10 cellular contexts compared by ENCODE assay signal in genomic region chr1:38941527-38942019, GRCh38. TPM values are rescaled to one million over a fixed set of nuclear protein-coding genes. Genes with fewer than 3 reads are reported as not detected.
DNase-seq lines count a peak whose midpoint lies in the region; ATAC-seq, FAIRE-seq and TF ChIP-seq lines count a peak whose summit lies in the region.
"Had no signal": no experiment of that assay in that cellular context is flagged by ENCODE, and none has a peak within 500 bp of the region (broad histone marks: within the 10 kb centered on the region; RNA-seq: fewer than 3 reads in every experiment).

A gene with protein sequence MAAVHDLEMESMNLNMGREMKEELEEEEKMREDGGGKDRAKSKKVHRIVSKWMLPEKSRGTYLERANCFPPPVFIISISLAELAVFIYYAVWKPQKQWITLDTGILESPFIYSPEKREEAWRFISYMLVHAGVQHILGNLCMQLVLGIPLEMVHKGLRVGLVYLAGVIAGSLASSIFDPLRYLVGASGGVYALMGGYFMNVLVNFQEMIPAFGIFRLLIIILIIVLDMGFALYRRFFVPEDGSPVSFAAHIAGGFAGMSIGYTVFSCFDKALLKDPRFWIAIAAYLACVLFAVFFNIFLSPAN (minus strand): TSS chr1:38941830. CDS start chr1:38919212, 22,618 bp downstream.

- no peaks in the 10 kb centered on the region for H3K79me2 ChIP-seq in H1 (ENCODE audit: control insufficient read depth in 1 of 2, insufficient read depth in 2 of 2, low read length in 2 of 2)

- H4K20me1 ChIP-seq in H1 (replicated peaks in 1 of 2; ENCODE audit: control insufficient read depth in 1 of 2, insufficient read depth in 2 of 2, low read length in 2 of 2) = no peaks in the 10 kb centered on the region

- no peak within 1 kb of the TSS for H3K14ac ChIP-seq in H1 (ENCODE audit: insufficient read length)

- TF ChIP-seq POLR2A in H1 (IDR thresholded peaks at IDR 0.05; ENCODE audit: control extremely low read depth in 1 of 2, low read depth in 2 of 2, low read length in 2 of 2) = no peak

- H3K4me3 ChIP-seq in H1 (ENCODE audit: extremely low read depth in 1 of 4, insufficient read depth in 2 of 4, low read depth in 3 of 4, low read length in 4 of 4) (peak within 1 kb of the TSS in 1 of 4 experiments; percentile 21; a peak in 2 of 8 replicates), lower lobe of right lung (peak within 1 kb of the TSS; percentile 56), upper lobe of right lung (peak within 1 kb of the TSS; percentile 50)

- H3K9me3 ChIP-seq in H1 (ENCODE audit: insufficient read depth in 2 of 2, low read depth in 1 of 2, low read length in 1 of 2) (no peaks in the 10 kb centered on the region), lower lobe of right lung (no peaks in the 10 kb centered on the region), upper lobe of right lung (no peaks in the 10 kb centered on the region)

- no peak within 1 kb of the TSS for H3K27ac ChIP-seq in H1 (ENCODE audit: low read depth, low read length)
- H3K27ac ChIP-seq in lower lobe of right lung = no peak within 1 kb of the TSS
- H3K27ac ChIP-seq in upper lobe of right lung = no peak within 1 kb of the TSS

- peak within 1 kb of the TSS; percentile 94; the same call in 1 of the 2 replicates for H2AFZ ChIP-seq in H1 (ENCODE audit: low read length)

- TF ChIP-seq CTCF in H1 (IDR thresholded peaks at IDR 0.05; ENCODE audit: control extremely low read depth in 1 of 3, insufficient read depth in 1 of 3, low read depth in 1 of 3, low read length in 3 of 3) = no peak
- no peak for TF ChIP-seq CTCF in lower lobe of right lung (IDR thresholded peaks at IDR 0.05)
- TF ChIP-seq CTCF in upper lobe of right lung (IDR thresholded peaks at IDR 0.05) = no peak

- H4K91ac ChIP-seq in H1 (replicated peaks; ENCODE audit: insufficient read length, low read length) = peak within 1 kb of the TSS; percentile 44

- no peak within 1 kb of the TSS for H3K23ac ChIP-seq in H1 (ENCODE audit: insufficient read length)

- ATAC-seq in lower lobe of right lung = peak; percentile 94 to 98
- peak; percentile 95 for ATAC-seq in upper lobe of right lung
- no peak for ATAC-seq in HG03139 (IDR thresholded peaks at IDR 0.05; ENCODE audit: unreplicated experiment)
- no peak for ATAC-seq in HG03196 (IDR thresholded peaks at IDR 0.05; ENCODE audit: unreplicated experiment)

- intact Hi-C loops in lower lobe of right lung (cut with DNase I) = no loop called here
- intact Hi-C loops in upper lobe of right lung (cut with DNase I) = no loop called here

- no peak for FAIRE-seq in H1 (lab: Jason Lieb, UNC)

- H3K4me1 ChIP-seq in H1 (replicated peaks in 1 of 4; ENCODE audit: control insufficient read depth in 3 of 4, insufficient read depth in 4 of 4, low read length in 3 of 4) = peaks cover 0 to 9% (median 3%) of the 10 kb centered on the region in 4 experiments; a peak in 5 of 7 replicates
- H3K4me1 ChIP-seq in lower lobe of right lung = peaks cover 5% of the 10 kb centered on the region
- peaks cover 4% of the 10 kb centered on the region for H3K4me1 ChIP-seq in upper lobe of right lung

- H3K36me3 ChIP-seq in H1 (ENCODE audit: control insufficient read depth in 2 of 4, insufficient read depth in 4 of 4, low read length in 3 of 4) = no peaks in the 10 kb centered on the region
- no peaks in the 10 kb centered on the region for H3K36me3 ChIP-seq in lower lobe of right lung
- H3K36me3 ChIP-seq in upper lobe of right lung = no peaks in the 10 kb centered on the region

- H2BK12ac ChIP-seq in H1 (ENCODE audit: low read depth, low read length) = peak within 1 kb of the TSS; percentile 55; the same call in 1 of the 2 replicates

- H2BK20ac ChIP-seq in H1 (ENCODE audit: low read length) = peak within 1 kb of the TSS; percentile 8; the same call in 1 of the 2 replicates

- H3K18ac ChIP-seq in H1 (ENCODE audit: extremely low read depth, low read length) = peak within 1 kb of the TSS; percentile 85; the same call in 1 of the 2 replicates

- H2AK5ac ChIP-seq in H1 (ENCODE audit: low read depth, low read length) = no peak within 1 kb of the TSS

- H3K4ac ChIP-seq in H1 (replicated peaks; ENCODE audit: insufficient read length, low read depth, low read length) = no peak within 1 kb of the TSS

- peak within 1 kb of the TSS; percentile 78; the same call in 1 of the 2 replicates for H2BK5ac ChIP-seq in H1 (ENCODE audit: low read depth, low read length)

- H3K27me3 ChIP-seq in H1 (replicated peaks in 1 of 4; ENCODE audit: control insufficient read depth in 3 of 4, extremely low read depth in 1 of 4, insufficient read depth in 3 of 4, low read length in 3 of 4) (no peaks in the 10 kb centered on the region), lower lobe of right lung (ENCODE audit: low read depth) (no peaks in the 10 kb centered on the region), upper lobe of right lung (no peaks in the 10 kb centered on the region)

- DNase-seq in NCI-H2029 treated with DMSO at 0.1 percent for 48 hours (lab: John Stamatoyannopoulos, UW) (peak; percentile 82), H1 (ENCODE audit: low read depth in 1 of 2, low spot score in 2 of 2) (peak in 1 of 2 experiments; percentile 60), lower lobe of right lung (peak; percentile 68), upper lobe of right lung (peak; percentile 81), T-helper 9 cell (no peak)
- DNase-seq: activated naive CD4-positive, alpha-beta T cell treated with anti-CD3 and anti-CD28 coated beads for 36 hours; NCI-H510A treated with DMSO at 0.1 percent for 48 hours had no signal

- POLR2A ChIA-PET in H1 (lab: Charles Lee; ENCODE audit: partially characterized antibody) = interaction anchor here (0.9 to 2.0 kb wide), 6 partner anchors 9 to 85 kb away, joined by 3 to 8 read pairs (median 4); partner anchors contain the start of gene NDUFS5

- CTCF ChIA-PET in H1 (lab: Charles Lee; ENCODE audit: partially characterized antibody) = interaction anchor here (1.2 kb wide), 1 partner anchor 23 kb away, joined by 3 read pairs; no protein-coding TSS in a partner anchor

- H3K56ac ChIP-seq in H1 (replicated peaks; ENCODE audit: insufficient read length, low read depth, low read length) = no peak within 1 kb of the TSS

- no peak for TF ChIP-seq RAD21 in H1 (IDR thresholded peaks at IDR 0.05 in 1 of 2, conservative IDR thresholded peaks at IDR 0.05 in 1 of 2; ENCODE audit: low read depth in 2 of 2, low read length in 2 of 2)

- H2BK120ac ChIP-seq in H1 (replicated peaks; ENCODE audit: low read depth, low read length) = no peak within 1 kb of the TSS

- no peaks in the 10 kb centered on the region; the same call in 1 of the 2 replicates for H3K79me1 ChIP-seq in H1 (ENCODE audit: low read depth, low read length)

- H4K5ac ChIP-seq in H1 (ENCODE audit: insufficient read length, low read depth, low read length) = peak within 1 kb of the TSS; percentile 22

- H3K4me2 ChIP-seq in H1 (ENCODE audit: insufficient read depth in 1 of 2, low read depth in 2 of 2, low read length in 2 of 2) = peak within 1 kb of the TSS; percentile 18 to 26; a peak in 2 of 4 replicates

- H3K23me2 ChIP-seq in H1 (ENCODE audit: low read depth, low read length) = no peaks in the 10 kb centered on the region; the same call in 1 of the 2 replicates

- no peak within 1 kb of the TSS for H3K9ac ChIP-seq in H1 (replicated peaks in 1 of 4; ENCODE audit: extremely low read depth in 1 of 4, low read depth in 3 of 4, low read length in 3 of 4)

- peak within 1 kb of the TSS; percentile 92 for H4K8ac ChIP-seq in H1 (ENCODE audit: extremely low read depth, insufficient read depth, low read length)

- no peak for TF ChIP-seq EP300 in H1 (IDR thresholded peaks at IDR 0.05; ENCODE audit: borderline replicate concordance in 1 of 2, low read depth in 2 of 2, low read length in 2 of 2)

- WGBS in H1 (ENCODE audit: extremely low coverage in 1 of 2, insufficient coverage in 1 of 2, insufficient read length in 1 of 2, insufficient replicate concordance in 2 of 2, low coverage in 1 of 2, low lambda C conversion rate in 2 of 2, missing lambda C conversion rate in 1 of 2), 2 experiments = 64% methylated on average over 14 of the region's 14 CpGs; no CpG with 5 or more reads in 1 of the 2 experiments

- no peak within 1 kb of the TSS; the same call in 1 of the 2 replicates for H2BK15ac ChIP-seq in H1 (ENCODE audit: low read length)

RNA-seq across cellular contexts. Expression of the gene that starts here (rescaled TPM):
- total RNA-seq in H1 (2021; fragmentation: NEBNext Ultra II Directional; extraction: Animal tissue kit (Norgen Biotek cat#: 25700)) = 0.84 and 1.2 TPM in 2 replicates
- polyA plus RNA-seq in H1 (2011; rRNA removed) = 0.31 and 0.42 TPM in 2 replicates
- 0.97 TPM for polyA plus RNA-seq in H1 (2011; cell fraction: cytosol; rRNA removed)
- 0.50 TPM for polyA plus RNA-seq in H1 (2011; cell fraction: nucleus; rRNA removed)
- 1.5 to 2.3 TPM (median 2.2 TPM) in 4 replicates for polyA plus RNA-seq in H1 (2012, experiment 1 of 2)
- 0.66 TPM for polyA plus RNA-seq in H1 (2012, experiment 2 of 2)
- 0.59 TPM for polyA plus RNA-seq in H1 (2013, experiment 1 of 2)
- polyA plus RNA-seq in H1 (2013, experiment 2 of 2) = 0.66 TPM
- polyA minus RNA-seq in H1 (2011; rRNA and poly(A)+ RNA removed) = 0.19 and 1.4 TPM in 2 replicates
- not detected for polyA minus RNA-seq in H1 (2011; cell fraction: cytosol; rRNA and poly(A)+ RNA removed)
- 0.40 TPM for polyA minus RNA-seq in H1 (2011; cell fraction: nucleus; rRNA and poly(A)+ RNA removed)
- total RNA-seq in lower lobe of right lung (0.32 TPM), upper lobe of right lung (1.1 TPM)
- total RNA-seq: activated naive CD4-positive, alpha-beta T cell treated with anti-CD3 and anti-CD28 coated beads for 36 hours; osteocyte had no signal

Comparison
In these comparisons a context has a peak if more than half of its experiments do, and no peak if none do; other contexts are left out.
1. Peak in DNase-seq, ATAC-seq and H3K4me3 ChIP-seq in lower lobe of right lung; RNA of the gene not detected or under 1 TPM.